ENCODE assay signal across 1 cellular context in the genomic region with DNA sequence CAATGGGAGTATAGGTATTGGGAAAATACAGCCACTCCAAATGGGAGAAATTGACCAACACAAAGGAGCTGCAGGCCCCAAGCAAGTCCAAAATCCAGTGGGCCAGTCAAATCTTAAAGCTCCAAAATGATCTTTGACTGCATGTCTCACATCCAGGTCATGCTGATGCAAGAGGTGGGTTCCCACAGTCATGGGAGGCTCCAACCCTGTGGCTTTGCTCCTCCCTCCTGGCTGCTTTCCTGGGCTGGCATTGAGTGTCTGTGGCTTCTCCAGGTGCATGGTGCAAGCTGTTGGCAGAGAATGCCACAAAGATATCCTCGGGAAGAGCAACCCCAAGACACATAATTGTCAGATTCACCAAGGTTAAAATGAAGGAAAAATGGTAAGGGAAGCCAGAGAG.
TF ChIP-seq lines count a peak whose summit lies in the region.

No MANE protein-coding gene starts in this region.

TF ChIP-seq in liver, 16 proteins besides CTCF, POLR2A, EP300 and RAD21 (continued from another document):
- TF ChIP-seq, protein P1, sequence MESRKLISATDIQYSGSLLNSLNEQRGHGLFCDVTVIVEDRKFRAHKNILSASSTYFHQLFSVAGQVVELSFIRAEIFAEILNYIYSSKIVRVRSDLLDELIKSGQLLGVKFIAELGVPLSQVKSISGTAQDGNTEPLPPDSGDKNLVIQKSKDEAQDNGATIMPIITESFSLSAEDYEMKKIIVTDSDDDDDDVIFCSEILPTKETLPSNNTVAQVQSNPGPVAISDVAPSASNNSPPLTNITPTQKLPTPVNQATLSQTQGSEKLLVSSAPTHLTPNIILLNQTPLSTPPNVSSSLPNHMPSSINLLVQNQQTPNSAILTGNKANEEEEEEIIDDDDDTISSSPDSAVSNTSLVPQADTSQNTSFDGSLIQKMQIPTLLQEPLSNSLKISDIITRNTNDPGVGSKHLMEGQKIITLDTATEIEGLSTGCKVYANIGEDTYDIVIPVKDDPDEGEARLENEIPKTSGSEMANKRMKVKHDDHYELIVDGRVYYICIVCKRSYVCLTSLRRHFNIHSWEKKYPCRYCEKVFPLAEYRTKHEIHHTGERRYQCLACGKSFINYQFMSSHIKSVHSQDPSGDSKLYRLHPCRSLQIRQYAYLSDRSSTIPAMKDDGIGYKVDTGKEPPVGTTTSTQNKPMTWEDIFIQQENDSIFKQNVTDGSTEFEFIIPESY (IDR thresholded peaks at IDR 0.05), result peak; percentile 63
- TF ChIP-seq TAF1 (conservative IDR thresholded peaks at IDR 0.05) (no peak), FOXA1 (IDR thresholded peaks at IDR 0.05) (peak; percentile 42), NR2F2 (IDR thresholded peaks at IDR 0.05) (peak; percentile 35), SP1 (IDR thresholded peaks at IDR 0.05) (peak; percentile 58)
- TF ChIP-seq, protein P2, sequence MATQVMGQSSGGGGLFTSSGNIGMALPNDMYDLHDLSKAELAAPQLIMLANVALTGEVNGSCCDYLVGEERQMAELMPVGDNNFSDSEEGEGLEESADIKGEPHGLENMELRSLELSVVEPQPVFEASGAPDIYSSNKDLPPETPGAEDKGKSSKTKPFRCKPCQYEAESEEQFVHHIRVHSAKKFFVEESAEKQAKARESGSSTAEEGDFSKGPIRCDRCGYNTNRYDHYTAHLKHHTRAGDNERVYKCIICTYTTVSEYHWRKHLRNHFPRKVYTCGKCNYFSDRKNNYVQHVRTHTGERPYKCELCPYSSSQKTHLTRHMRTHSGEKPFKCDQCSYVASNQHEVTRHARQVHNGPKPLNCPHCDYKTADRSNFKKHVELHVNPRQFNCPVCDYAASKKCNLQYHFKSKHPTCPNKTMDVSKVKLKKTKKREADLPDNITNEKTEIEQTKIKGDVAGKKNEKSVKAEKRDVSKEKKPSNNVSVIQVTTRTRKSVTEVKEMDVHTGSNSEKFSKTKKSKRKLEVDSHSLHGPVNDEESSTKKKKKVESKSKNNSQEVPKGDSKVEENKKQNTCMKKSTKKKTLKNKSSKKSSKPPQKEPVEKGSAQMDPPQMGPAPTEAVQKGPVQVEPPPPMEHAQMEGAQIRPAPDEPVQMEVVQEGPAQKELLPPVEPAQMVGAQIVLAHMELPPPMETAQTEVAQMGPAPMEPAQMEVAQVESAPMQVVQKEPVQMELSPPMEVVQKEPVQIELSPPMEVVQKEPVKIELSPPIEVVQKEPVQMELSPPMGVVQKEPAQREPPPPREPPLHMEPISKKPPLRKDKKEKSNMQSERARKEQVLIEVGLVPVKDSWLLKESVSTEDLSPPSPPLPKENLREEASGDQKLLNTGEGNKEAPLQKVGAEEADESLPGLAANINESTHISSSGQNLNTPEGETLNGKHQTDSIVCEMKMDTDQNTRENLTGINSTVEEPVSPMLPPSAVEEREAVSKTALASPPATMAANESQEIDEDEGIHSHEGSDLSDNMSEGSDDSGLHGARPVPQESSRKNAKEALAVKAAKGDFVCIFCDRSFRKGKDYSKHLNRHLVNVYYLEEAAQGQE (IDR thresholded peaks at IDR 0.05), result peak; percentile 49
